In genomic region chr17:21288581-21289017, GRCh38 we compare ENCODE assay signal across 8 cellular contexts. TPM values are rescaled to one million over a fixed set of nuclear protein-coding genes. Genes with fewer than 3 reads are reported as not detected.
DNase-seq lines count a peak whose midpoint lies in the region; ATAC-seq and TF ChIP-seq lines count a peak whose summit lies in the region.

No MANE protein-coding gene starts in this region.

- peak overlapping the region; percentile 86 for H3K4me3 ChIP-seq in AG04450 (ENCODE audit: low read depth, low read length)
- H3K4me3 ChIP-seq in Karpas-422 (ENCODE audit: low read length): peak overlapping the region; percentile 91; the same call in 1 of the 2 replicates
- peak overlapping the region; percentile 67 for H3K4me3 ChIP-seq in rectal smooth muscle tissue (ENCODE audit: low read length)

- H3K9me2 ChIP-seq in Karpas-422 (replicated peaks; ENCODE audit: insufficient read depth, low read length): no peaks in the 10 kb centered on the region

- H3K9me3 ChIP-seq in AG04450 (ENCODE audit: control insufficient read depth, insufficient read depth, low read length) (peaks cover 23% of the 10 kb centered on the region), Karpas-422 (ENCODE audit: low read length) (no peaks in the 10 kb centered on the region)

- H3K27ac ChIP-seq in AG04450 (ENCODE audit: low read depth, low read length): peak overlapping the region; percentile 94
- H3K27ac ChIP-seq in Karpas-422 (ENCODE audit: low read length): peak overlapping the region; percentile 95
- H3K27ac ChIP-seq in rectal smooth muscle tissue (ENCODE audit: low read depth, low read length): peak overlapping the region; percentile 93

- TF ChIP-seq CTCF in AG04450 (IDR thresholded peaks at IDR 0.05; ENCODE audit: low read depth, low read length): no peak

- H3K27me3 ChIP-seq in AG04450 (ENCODE audit: control insufficient read depth, insufficient read depth, low read length) (no peaks in the 10 kb centered on the region), Karpas-422 (ENCODE audit: low read length) (no peaks in the 10 kb centered on the region), rectal smooth muscle tissue (ENCODE audit: control insufficient read depth, insufficient read depth, low read length) (no peaks in the 10 kb centered on the region)

- H3K36me3 ChIP-seq in Karpas-422 (ENCODE audit: insufficient read depth, low read length) (peaks cover 9% of the 10 kb centered on the region; the same call in 1 of the 2 replicates), rectal smooth muscle tissue (ENCODE audit: control insufficient read depth, insufficient read depth, low read length) (no peaks in the 10 kb centered on the region)

- DNase-seq in AG04450 (ENCODE audit: low read depth, low spot score) (no peak), Karpas-422 (peak; percentile 79), NCI-H1092 treated with DMSO at 0.1 percent for 48 hours (lab: John Stamatoyannopoulos, UW) (no peak), midbrain (lab: John Stamatoyannopoulos, UW) (no peak)
- DNase-seq in central memory CD8-positive, alpha-beta T cell (ENCODE audit: low spot score in 2 of 2): no peak

- peak overlapping the region; percentile 82 for H3K4me2 ChIP-seq in Karpas-422 (ENCODE audit: low read depth, low read length, poor library complexity, severe bottlenecking)

- peaks cover 89% of the 10 kb centered on the region for H3K79me2 ChIP-seq in Karpas-422 (ENCODE audit: low read length)

- CTCF ChIA-PET in AG04450 (lab: Charles Lee): interaction anchor here (0.6 to 1.7 kb wide), 3 partner anchors 8 to 224 kb away, joined by 3 to 8 read pairs (median 3); no protein-coding TSS in a partner anchor

- no peaks in the 10 kb centered on the region for H3K27me3 Mint-ChIP-seq in central memory CD8-positive, alpha-beta T cell

- H3K4me3 Mint-ChIP-seq in central memory CD8-positive, alpha-beta T cell: peak overlapping the region; percentile 95

- H3K36me3 Mint-ChIP-seq in central memory CD8-positive, alpha-beta T cell (ENCODE audit: insufficient read depth): peaks cover 37% of the 10 kb centered on the region

- H3K9me3 Mint-ChIP-seq in central memory CD8-positive, alpha-beta T cell: peaks cover 5% of the 10 kb centered on the region

- no peak overlapping the region for H2AFZ ChIP-seq in Karpas-422 (ENCODE audit: low read length)

- peak overlapping the region; percentile 96 for H3K27ac Mint-ChIP-seq in central memory CD8-positive, alpha-beta T cell (ENCODE audit: low read depth)

- H3K9ac ChIP-seq in Karpas-422 (ENCODE audit: low read length) (peak overlapping the region; percentile 91), rectal smooth muscle tissue (ENCODE audit: low read length) (no peak overlapping the region)

- H3K4me1 ChIP-seq in Karpas-422 (ENCODE audit: low read length): peaks cover 42% of the 10 kb centered on the region
- peaks cover 38% of the 10 kb centered on the region for H3K4me1 ChIP-seq in rectal smooth muscle tissue (ENCODE audit: control insufficient read depth, insufficient read depth, low read length)

- peaks cover 73% of the 10 kb centered on the region for H3K4me1 Mint-ChIP-seq in central memory CD8-positive, alpha-beta T cell

- POLR2A ChIA-PET in AG04450 (lab: Yijun Ruan, JAX): interaction anchor here (3.1 kb wide), 1 partner anchor 246 kb away, joined by 10 read pairs; the partner anchor contains the start of gene USP22

- ATAC-seq in GM18868 (IDR thresholded peaks at IDR 0.05; ENCODE audit: unreplicated experiment): peak; percentile 19
- no peak for ATAC-seq in central memory CD8-positive, alpha-beta T cell (replicated peaks; ENCODE audit: extremely low read depth, poor library complexity, severe bottlenecking)
- no peak for ATAC-seq in HG02852 (IDR thresholded peaks at IDR 0.05; ENCODE audit: unreplicated experiment)

- peaks cover 50% of the 10 kb centered on the region for H4K20me1 ChIP-seq in Karpas-422 (ENCODE audit: insufficient read depth, low read depth, low read length)

RNA-seq across cellular contexts. Expression of gene MAP2K3, which starts 4.1 kb away (rescaled TPM):
- polyA plus RNA-seq in AG04450 (2011; rRNA removed): 13.7 and 24.0 TPM in 2 replicates
- 19.0 and 26.1 TPM in 2 replicates for polyA minus RNA-seq in AG04450 (2011; rRNA and poly(A)+ RNA removed)
- total RNA-seq in Karpas-422 (2014; rRNA removed; shearing (Covaris generic); ENCODE audit: low replicate concordance): 49.4 and 66.7 TPM in 2 replicates

RNA-seq across cellular contexts. Expression of gene NATD1, which starts 35.4 kb away (rescaled TPM):
- polyA plus RNA-seq in AG04450 (2011; rRNA removed): 4.0 and 5.2 TPM in 2 replicates
- 5.0 and 6.2 TPM in 2 replicates for polyA minus RNA-seq in AG04450 (2011; rRNA and poly(A)+ RNA removed)
- 0.45 and 1.2 TPM in 2 replicates for total RNA-seq in Karpas-422 (2014; rRNA removed; shearing (Covaris generic); ENCODE audit: low replicate concordance)
